ENCODE assay signal across 14 cellular contexts in the genomic region with DNA sequence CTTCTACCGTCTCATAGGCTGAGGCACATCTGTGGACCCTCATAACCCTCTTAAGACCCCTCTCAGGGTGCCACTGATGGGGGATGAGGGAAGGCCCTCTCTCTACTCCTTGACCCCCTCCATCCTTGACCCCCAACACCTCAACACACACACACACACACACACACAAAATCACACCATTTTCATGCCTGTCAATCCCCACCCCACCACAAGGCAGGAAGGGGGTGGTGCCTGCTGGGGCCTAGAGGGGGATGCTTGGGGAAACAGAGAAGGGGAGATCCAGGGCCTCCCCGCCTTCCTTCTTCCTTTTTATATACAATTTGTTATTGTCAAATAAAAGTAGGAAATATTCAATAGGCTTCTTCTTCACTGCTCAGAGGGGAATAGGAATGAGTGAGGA. TPM values are rescaled to one million over a fixed set of nuclear protein-coding genes. Genes with fewer than 3 reads are reported as not detected.
DNase-seq lines count a peak whose midpoint lies in the region; ATAC-seq and TF ChIP-seq lines count a peak whose summit lies in the region.
"Had no signal": no experiment of that assay in that cellular context is flagged by ENCODE, and none has a peak within 500 bp of the region (broad histone marks: within the 10 kb centered on the region; RNA-seq: fewer than 3 reads in every experiment).

No MANE protein-coding gene starts in this region.

- H3K79me2 ChIP-seq in OCI-LY7 (ENCODE audit: insufficient read depth, low read depth, low read length) = peaks cover 31% of the 10 kb centered on the region

- peaks cover 18% of the 10 kb centered on the region for H3K36me3 ChIP-seq in OCI-LY7 (ENCODE audit: insufficient read depth, low read length)
- peaks cover 0 to 28% (median 1%) of the 10 kb centered on the region in 6 donors for H3K36me3 ChIP-seq in spleen
- H3K36me3 ChIP-seq: neutrophil had no signal

- peak overlapping the region; percentile 95 for H3K4me3 ChIP-seq in OCI-LY7 (ENCODE audit: low read depth, low read length, poor library complexity, severe bottlenecking)
- H3K4me3 ChIP-seq in spleen = no peak overlapping the region
- H3K4me3 ChIP-seq: testis had no signal

- H4K20me1 ChIP-seq in OCI-LY7 (ENCODE audit: insufficient read depth, low read length) = no peaks in the 10 kb centered on the region

- POLR2A ChIA-PET in activated CD4-positive, alpha-beta T cell treated with anti-CD3 and anti-CD28 coated beads, Interleukin-2, amount 10 ng/mL, durations not matched to agents 7 days and 5 days (lab: Charles Lee) = no interaction called here
- POLR2A ChIA-PET in OCI-LY7 (lab: Charles Lee) = interaction anchor here (0.7 kb wide), 1 partner anchor 1360 kb away, joined by 3 read pairs; no protein-coding TSS in a partner anchor

- peak overlapping the region; percentile 96 for H3K4me2 ChIP-seq in OCI-LY7 (ENCODE audit: low read length)

- H2AFZ ChIP-seq in OCI-LY7 (ENCODE audit: low read length) = peak overlapping the region; percentile 35; the same call in 1 of the 2 replicates

- WGBS in spleen, 5 donors = 52 to 85% (median 68%) methylated on average over 2 of the region's 2 CpGs

- no TSS peak for BruUV-seq in OCI-LY7 (replicated peaks; lab: Mats Ljungman, UMichigan)

- peaks cover 41% of the 10 kb centered on the region for H3K4me1 Mint-ChIP-seq in activated CD4-positive, alpha-beta T cell treated with anti-CD3 and anti-CD28 coated beads, Interleukin-2, amount 10 ng/mL, durations not matched to agents 7 days and 5 days
- peaks cover 15% of the 10 kb centered on the region for H3K4me1 Mint-ChIP-seq in brain

- CTCF ChIA-PET in activated CD4-positive, alpha-beta T cell treated with anti-CD3 and anti-CD28 coated beads, Interleukin-2, amount 10 ng/mL, durations not matched to agents 7 days and 5 days (lab: Charles Lee) = no interaction called here
- CTCF ChIA-PET in OCI-LY7 (lab: Charles Lee; ENCODE audit: unreplicated experiment) = no interaction called here

- TF ChIP-seq CTCF in OCI-LY7 (conservative IDR thresholded peaks at IDR 0.05; ENCODE audit: low read length) (no peak), brain (conservative IDR thresholded peaks at IDR 0.05) (no peak), spleen (IDR thresholded peaks at IDR 0.05 in 8 of 11, conservative IDR thresholded peaks at IDR 0.05 in 3 of 11) (no peak)

- peaks cover 16% of the 10 kb centered on the region for H3K36me3 Mint-ChIP-seq in activated CD4-positive, alpha-beta T cell treated with anti-CD3 and anti-CD28 coated beads, Interleukin-2, amount 10 ng/mL, durations not matched to agents 7 days and 5 days (ENCODE audit: low read depth)
- peaks cover 4% of the 10 kb centered on the region for H3K36me3 Mint-ChIP-seq in brain

- no peak for ATAC-seq in GM18867 (IDR thresholded peaks at IDR 0.05; ENCODE audit: unreplicated experiment)

- peak overlapping the region; percentile 88 for H3K4me3 Mint-ChIP-seq in activated CD4-positive, alpha-beta T cell treated with anti-CD3 and anti-CD28 coated beads, Interleukin-2, amount 10 ng/mL, durations not matched to agents 7 days and 5 days
- H3K4me3 Mint-ChIP-seq in brain = peak overlapping the region; percentile 90 to 92 (median 91)

- H3K27me3 Mint-ChIP-seq in activated CD4-positive, alpha-beta T cell treated with anti-CD3 and anti-CD28 coated beads, Interleukin-2, amount 10 ng/mL, durations not matched to agents 7 days and 5 days = no peaks in the 10 kb centered on the region
- H3K27me3 Mint-ChIP-seq in brain = peaks cover 4% of the 10 kb centered on the region

- peak overlapping the region; percentile 99 for H3K27ac Mint-ChIP-seq in activated CD4-positive, alpha-beta T cell treated with anti-CD3 and anti-CD28 coated beads, Interleukin-2, amount 10 ng/mL, durations not matched to agents 7 days and 5 days
- H3K27ac Mint-ChIP-seq in brain = peak overlapping the region; percentile 41 to 99 (median 94)

- H3K9me3 Mint-ChIP-seq in activated CD4-positive, alpha-beta T cell treated with anti-CD3 and anti-CD28 coated beads, Interleukin-2, amount 10 ng/mL, durations not matched to agents 7 days and 5 days = no peaks in the 10 kb centered on the region
- H3K9me3 Mint-ChIP-seq in brain = peaks cover 0 to 5% (median 0%) of the 10 kb centered on the region in 5 experiments

- H3K27ac ChIP-seq in OCI-LY7 (ENCODE audit: low read depth, low read length, poor library complexity, severe bottlenecking) = peak overlapping the region; percentile 95
- peak overlapping the region in 5 of 8 donors; percentile 85 to 91 (median 88) for H3K27ac ChIP-seq in spleen
- H3K27ac ChIP-seq: testis had no signal

- peak; percentile 18 for DNase-seq in activated CD4-positive, alpha-beta T cell treated with anti-CD3 and anti-CD28 coated beads, Interleukin-2, amount 10 ng/mL, durations not matched to agents 7 days and 5 days
- DNase-seq in activated CD4-positive, alpha-beta T cell treated with anti-CD3 and anti-CD28 coated beads for 1 hour = no peak
- peak; percentile 29 for DNase-seq in OCI-LY7 (ENCODE audit: low spot score)
- DNase-seq in spleen = no peak
- no peak for DNase-seq in NCI-H526 treated with DMSO at 0.1 percent for 48 hours (lab: John Stamatoyannopoulos, UW)
- no peak for DNase-seq in HuH-7 (ENCODE audit: low spot score)
- DNase-seq: activated gamma-delta T cell treated with Interleukin-2 at 50 U/mL for 16 hours, cerebellar nuclear complex, left colon, testis had no signal

- no peak for TF ChIP-seq POLR2A in spleen (IDR thresholded peaks at IDR 0.05)

- H3K9me3 ChIP-seq in OCI-LY7 (ENCODE audit: low read length) (no peaks in the 10 kb centered on the region), spleen (no peaks in the 10 kb centered on the region)
- H3K9me3 ChIP-seq: neutrophil, SK-N-SH, testis had no signal

- H3K27me3 ChIP-seq in spleen (replicated peaks in 1 of 7) = no peaks in the 10 kb centered on the region
- H3K27me3 ChIP-seq: neutrophil, testis had no signal

- intact Hi-C loops in OCI-LY7 (cut with micrococcal nuclease; ENCODE audit: unreplicated experiment) = loop anchor here (5.0 kb wide), 2 partner anchors 43 to 52 kb away; a partner anchor contains a TSS
- intact Hi-C loops in spleen (cut with DNase I; ENCODE audit: low total_unique reads) = no loop called here

- H3K9me2 ChIP-seq in OCI-LY7 (ENCODE audit: insufficient read depth, low read length) = no peaks in the 10 kb centered on the region
- H3K9me2 ChIP-seq: SK-N-SH had no signal

- H3K4me1 ChIP-seq in OCI-LY7 (ENCODE audit: insufficient read depth, low read length, poor library complexity, severe bottlenecking) (peaks cover 51% of the 10 kb centered on the region), spleen (peaks cover 0 to 28% (median 14%) of the 10 kb centered on the region in 6 donors)

RNA-seq across cellular contexts. Expression of a gene that starts 1.2 kb away (rescaled TPM):
- total RNA-seq in activated CD4-positive, alpha-beta T cell treated with anti-CD3 and anti-CD28 coated beads, Interleukin-2, amount 10 ng/mL, durations not matched to agents 7 days and 5 days = 100 to 1,000 TPM; 246 to 251 TPM
- total RNA-seq in OCI-LY7 (2014; rRNA removed; shearing (Covaris generic)) = 94.4 and 101 TPM in 2 replicates
- total RNA-seq in OCI-LY7 (2022) = 110 and 126 TPM in 2 replicates
- polyA plus RNA-seq in brain (ENCODE audit: insufficient read depth, low read depth, low replicate concordance) = 131 TPM
- 10 to 100 TPM; 25.1 to 36.3 (median 32.0) TPM for total RNA-seq in spleen
- 10 to 100 TPM; 46.4 to 62.3 (median 57.8) TPM for polyA plus RNA-seq in spleen

RNA-seq across cellular contexts. Expression of a gene that starts 11.7 kb away (rescaled TPM):
- 10 to 100 TPM; 12.5 to 13.3 TPM for total RNA-seq in activated CD4-positive, alpha-beta T cell treated with anti-CD3 and anti-CD28 coated beads, Interleukin-2, amount 10 ng/mL, durations not matched to agents 7 days and 5 days
- total RNA-seq in OCI-LY7 (2014; rRNA removed; shearing (Covaris generic)) = 4.2 and 8.4 TPM in 2 replicates
- total RNA-seq in OCI-LY7 (2022) (9.9 and 11.3 TPM in 2 replicates), spleen (10 to 100 TPM in 5 of 7 donors, 1 to 10 TPM in 2; 9.8 to 20.8 (median 14.2) TPM)
- polyA plus RNA-seq in brain (ENCODE audit: insufficient read depth, low read depth, low replicate concordance) (15.9 TPM), spleen (1 to 10 TPM; 5.0 to 8.8 (median 7.3) TPM)

RNA-seq across cellular contexts. Expression of a gene that starts 19.1 kb away (rescaled TPM):
- total RNA-seq in activated CD4-positive, alpha-beta T cell treated with anti-CD3 and anti-CD28 coated beads, Interleukin-2, amount 10 ng/mL, durations not matched to agents 7 days and 5 days = 10 to 100 TPM; 19.5 to 20.4 TPM
- 6.8 and 7.6 TPM in 2 replicates for total RNA-seq in OCI-LY7 (2014; rRNA removed; shearing (Covaris generic))
- total RNA-seq in OCI-LY7 (2022) (11.2 and 14.1 TPM in 2 replicates), spleen (10 to 100 TPM; 12.4 to 19.1 (median 16.2) TPM)
- polyA plus RNA-seq in brain (ENCODE audit: insufficient read depth, low read depth, low replicate concordance) (17.9 TPM), spleen (1 to 10 TPM; 4.0 to 8.3 (median 6.1) TPM)

RNA-seq across cellular contexts. Expression of a gene that starts 44.5 kb away (rescaled TPM):
- 10 to 100 TPM; 59.5 to 60.2 TPM for total RNA-seq in activated CD4-positive, alpha-beta T cell treated with anti-CD3 and anti-CD28 coated beads, Interleukin-2, amount 10 ng/mL, durations not matched to agents 7 days and 5 days
- 55.7 and 66.1 TPM in 2 replicates for total RNA-seq in OCI-LY7 (2014; rRNA removed; shearing (Covaris generic))
- 51.8 and 54.7 TPM in 2 replicates for total RNA-seq in OCI-LY7 (2022)
- 48.7 TPM for polyA plus RNA-seq in brain (ENCODE audit: insufficient read depth, low read depth, low replicate concordance)
- total RNA-seq in spleen = 10 to 100 TPM; 27.1 to 58.6 (median 38.5) TPM
- polyA plus RNA-seq in spleen = 10 to 100 TPM; 36.6 to 47.4 (median 41.0) TPM

RNA-seq across cellular contexts. Expression of a gene that starts 50.4 kb away (rescaled TPM):
- total RNA-seq in activated CD4-positive, alpha-beta T cell treated with anti-CD3 and anti-CD28 coated beads, Interleukin-2, amount 10 ng/mL, durations not matched to agents 7 days and 5 days = 10 to 100 TPM; 78.3 to 78.9 TPM
- total RNA-seq in OCI-LY7 (2014; rRNA removed; shearing (Covaris generic)) = 38.6 and 42.2 TPM in 2 replicates
- total RNA-seq in OCI-LY7 (2022) (39.9 and 45.6 TPM in 2 replicates), spleen (10 to 100 TPM; 11.3 to 57.4 (median 21.1) TPM)
- polyA plus RNA-seq in brain (ENCODE audit: insufficient read depth, low read depth, low replicate concordance) (26.5 TPM), spleen (10 to 100 TPM; 20.2 to 30.4 (median 23.5) TPM)

Comparison
In these comparisons a context has a peak if more than half of its experiments do, and no peak if none do; other contexts are left out.
1. DNase-seq: peak in activated CD4-positive, alpha-beta T cell treated with anti-CD3 and anti-CD28 coated beads, Interleukin-2, amount 10 ng/mL, durations not matched to agents 7 days and 5 days (single experiment) and OCI-LY7 (single experiment); none in activated CD4-positive, alpha-beta T cell treated with anti-CD3 and anti-CD28 coated beads for 1 hour (single experiment), spleen (single experiment), NCI-H526 treated with DMSO at 0.1 percent for 48 hours (single experiment) and HuH-7 (single experiment).